ENCODE assay signal across 8 cellular contexts in genomic region chr2:160994141-160995002, GRCh38.
DNase-seq lines count a peak whose midpoint lies in the region; ATAC-seq lines count a peak whose summit lies in the region.

No MANE protein-coding gene starts in this region.

- ATAC-seq in GM19452 (IDR thresholded peaks at IDR 0.05; ENCODE audit: unreplicated experiment) = peak; percentile 86
- peak; percentile 88 for ATAC-seq in HG03520 (IDR thresholded peaks at IDR 0.05; ENCODE audit: unreplicated experiment)

- no peaks in the 10 kb centered on the region for H3K4me1 ChIP-seq in effector memory CD4-positive, alpha-beta T cell (ENCODE audit: control insufficient read depth, insufficient read depth, low read length, poor library complexity, severe bottlenecking)
- no peaks in the 10 kb centered on the region for H3K4me1 ChIP-seq in mesodermal cell (ENCODE audit: control insufficient read depth, insufficient read depth, low read length, poor library complexity, severe bottlenecking)

- peak; percentile 64 for DNase-seq in COLO668 (lab: John Stamatoyannopoulos, UW; ENCODE audit: unreplicated experiment)
- peak; percentile 64 for DNase-seq in NCI-H748 treated with DMSO at 0.1 percent for 48 hours (lab: John Stamatoyannopoulos, UW)
- peak; percentile 71 for DNase-seq in activated CD4-positive, alpha-beta memory T cell treated with anti-CD3 and anti-CD28 coated beads, Interleukin-2, amount 10 ng/mL, durations not matched to agents 7 days and 5 days
- DNase-seq in effector memory CD4-positive, alpha-beta T cell = peak; percentile 24 to 61 (median 30)
- DNase-seq in stimulated activated CD8-positive, alpha-beta memory T cell treated with anti-CD3 and anti-CD28 coated beads, Interleukin-15, amount 100 ng/mL, for 48 hours (ENCODE audit: low read depth in 2 of 2) = peak; percentile 25 to 36

- 19 to 47% methylated on average over 3 to 7 of the region's 16 CpGs for WGBS in mesodermal cell (ENCODE audit: insufficient coverage in 2 of 2), 2 experiments

- no peak overlapping the region for H3K4me3 Mint-ChIP-seq in activated CD4-positive, alpha-beta memory T cell treated with anti-CD3 and anti-CD28 coated beads, Interleukin-2, amount 10 ng/mL, durations not matched to agents 7 days and 5 days

- no peaks in the 10 kb centered on the region for H3K36me3 Mint-ChIP-seq in activated CD4-positive, alpha-beta memory T cell treated with anti-CD3 and anti-CD28 coated beads, Interleukin-2, amount 10 ng/mL, durations not matched to agents 7 days and 5 days (ENCODE audit: low read depth)

- no peak overlapping the region for H3K27ac Mint-ChIP-seq in activated CD4-positive, alpha-beta memory T cell treated with anti-CD3 and anti-CD28 coated beads, Interleukin-2, amount 10 ng/mL, durations not matched to agents 7 days and 5 days

- no peaks in the 10 kb centered on the region for H3K9me3 ChIP-seq in effector memory CD4-positive, alpha-beta T cell (ENCODE audit: control insufficient read depth, low read length)
- no peaks in the 10 kb centered on the region for H3K9me3 ChIP-seq in mesodermal cell (ENCODE audit: control insufficient read depth, low read length)

- H3K4me3 ChIP-seq in effector memory CD4-positive, alpha-beta T cell (ENCODE audit: insufficient read depth, low read depth, low read length, poor library complexity, severe bottlenecking) = no peak overlapping the region
- H3K4me3 ChIP-seq in mesodermal cell (ENCODE audit: extremely low read depth, insufficient read depth, low read length, poor library complexity, severe bottlenecking) = no peak overlapping the region

- H3K27me3 Mint-ChIP-seq in activated CD4-positive, alpha-beta memory T cell treated with anti-CD3 and anti-CD28 coated beads, Interleukin-2, amount 10 ng/mL, durations not matched to agents 7 days and 5 days = no peaks in the 10 kb centered on the region

- no peak overlapping the region for H3K27ac ChIP-seq in effector memory CD4-positive, alpha-beta T cell (ENCODE audit: insufficient read depth, low read length, poor library complexity, severe bottlenecking)
- H3K27ac ChIP-seq in mesodermal cell (ENCODE audit: low read depth, low read length, severe bottlenecking) = peak overlapping the region; percentile 19

- H3K9me3 Mint-ChIP-seq in activated CD4-positive, alpha-beta memory T cell treated with anti-CD3 and anti-CD28 coated beads, Interleukin-2, amount 10 ng/mL, durations not matched to agents 7 days and 5 days = no peaks in the 10 kb centered on the region

- peaks cover 7% of the 10 kb centered on the region for H3K4me1 Mint-ChIP-seq in activated CD4-positive, alpha-beta memory T cell treated with anti-CD3 and anti-CD28 coated beads, Interleukin-2, amount 10 ng/mL, durations not matched to agents 7 days and 5 days

- POLR2A ChIA-PET in activated CD4-positive, alpha-beta memory T cell treated with anti-CD3 and anti-CD28 coated beads, Interleukin-2, amount 10 ng/mL, durations not matched to agents 7 days and 5 days (lab: Charles Lee) = interaction anchor here (0.9 to 1.0 kb wide), 2 partner anchors 601 to 885 kb away, joined by 3 read pairs; no protein-coding TSS in a partner anchor

- CTCF ChIA-PET in activated CD4-positive, alpha-beta memory T cell treated with anti-CD3 and anti-CD28 coated beads, Interleukin-2, amount 10 ng/mL, durations not matched to agents 7 days and 5 days (lab: Charles Lee) = interaction anchor here (0.6 to 5.0 kb wide), 30 partner anchors 9 to 972 kb away, joined by 3 to 37 read pairs (median 4); no protein-coding TSS in a partner anchor

- no peaks in the 10 kb centered on the region for H3K27me3 ChIP-seq in effector memory CD4-positive, alpha-beta T cell (replicated peaks; ENCODE audit: control insufficient read depth, insufficient read depth, low read length, poor library complexity, severe bottlenecking)

- no peaks in the 10 kb centered on the region for H3K36me3 ChIP-seq in effector memory CD4-positive, alpha-beta T cell (ENCODE audit: control insufficient read depth, insufficient read depth, low read length)
- H3K36me3 ChIP-seq in mesodermal cell (ENCODE audit: control insufficient read depth, insufficient read depth, low read length) = no peaks in the 10 kb centered on the region
